1 cellular context compared by ENCODE assay signal in genomic region chr2:110691612-110692258, GRCh38.
TF ChIP-seq lines count a peak whose summit lies in the region.

No MANE protein-coding gene starts in this region.

TF ChIP-seq in H1, 55 proteins besides CTCF, POLR2A, EP300 and RAD21:
- TF ChIP-seq USF2 (IDR thresholded peaks at IDR 0.05; ENCODE audit: low read length) = no peak
